Comparison of ENCODE assay signal across 9 cellular contexts in genomic region chr12:51049525-51049924, GRCh38. TPM values are rescaled to one million over a fixed set of nuclear protein-coding genes. Genes with fewer than 3 reads are reported as not detected.
A peak's percentile ranks its signal among the peaks of the same experiment; 100 is the strongest.
DNase-seq lines count a peak whose midpoint lies in the region; ATAC-seq and TF ChIP-seq lines count a peak whose summit lies in the region.
"Had no signal": no experiment of that assay in that cellular context is flagged by ENCODE, and none has a peak within 500 bp of the region (broad histone marks: within the 10 kb centered on the region; RNA-seq: fewer than 3 reads in every experiment).

No MANE protein-coding gene starts in this region.

- H3K27ac Mint-ChIP-seq in activated CD4-positive, alpha-beta T cell treated with anti-CD3 and anti-CD28 coated beads, Interleukin-2, amount 10 ng/mL, durations not matched to agents 7 days and 5 days, result peak overlapping the region; percentile 96
- H3K27ac Mint-ChIP-seq in T-cell, result peak overlapping the region; percentile 94 to 97

- peaks cover 36% of the 10 kb centered on the region for H3K4me1 Mint-ChIP-seq in activated CD4-positive, alpha-beta T cell treated with anti-CD3 and anti-CD28 coated beads, Interleukin-2, amount 10 ng/mL, durations not matched to agents 7 days and 5 days
- peaks cover 35 to 39% (median 39%) of the 10 kb centered on the region in 3 donors for H3K4me1 Mint-ChIP-seq in T-cell

- peak overlapping the region; percentile 93 for H3K4me3 ChIP-seq in fibroblast of pulmonary artery (replicated peaks; ENCODE audit: low read depth, low read length)
- peak overlapping the region; percentile 86 for H3K4me3 ChIP-seq in skeletal muscle satellite cell (ENCODE audit: low read length)

- peak overlapping the region; percentile 87 for H3K9ac ChIP-seq in skeletal muscle satellite cell (ENCODE audit: low read depth, low read length)

- DNase-seq in activated CD4-positive, alpha-beta T cell treated with anti-CD3 and anti-CD28 coated beads, Interleukin-2, amount 10 ng/mL, durations not matched to agents 7 days and 5 days, result no peak
- no peak for DNase-seq in activated CD4-positive, alpha-beta T cell treated with anti-CD3 and anti-CD28 coated beads for 1 hour
- DNase-seq in T-cell (no peak), fibroblast of pulmonary artery (ENCODE audit: low read depth) (no peak), NCI-H446 (lab: John Stamatoyannopoulos, UW) (no peak), D341Med (ENCODE audit: low spot score) (no peak)
- DNase-seq: NCI-H524 treated with DMSO at 0.1 percent for 48 hours had no signal

- H3K9me3 Mint-ChIP-seq in activated CD4-positive, alpha-beta T cell treated with anti-CD3 and anti-CD28 coated beads, Interleukin-2, amount 10 ng/mL, durations not matched to agents 7 days and 5 days, result no peaks in the 10 kb centered on the region
- no peaks in the 10 kb centered on the region for H3K9me3 Mint-ChIP-seq in T-cell

- POLR2A ChIA-PET in activated CD4-positive, alpha-beta T cell treated with anti-CD3 and anti-CD28 coated beads, Interleukin-2, amount 10 ng/mL, durations not matched to agents 7 days and 5 days (lab: Charles Lee), result interaction anchor here (0.6 kb wide), 1 partner anchor 288 kb away, joined by 3 read pairs; no protein-coding TSS in a partner anchor
- POLR2A ChIA-PET in T-cell (lab: Charles Lee), result no interaction called here

- H3K4me2 ChIP-seq in skeletal muscle satellite cell (ENCODE audit: low read length), result peak overlapping the region; percentile 90

- peak overlapping the region; percentile 93 for H3K4me3 Mint-ChIP-seq in activated CD4-positive, alpha-beta T cell treated with anti-CD3 and anti-CD28 coated beads, Interleukin-2, amount 10 ng/mL, durations not matched to agents 7 days and 5 days
- H3K4me3 Mint-ChIP-seq in T-cell, result peak overlapping the region; percentile 93 to 99 (median 96)

- H3K27me3 ChIP-seq in skeletal muscle satellite cell (ENCODE audit: control insufficient read depth, insufficient read depth, low read length), result no peaks in the 10 kb centered on the region

- CTCF ChIA-PET in activated CD4-positive, alpha-beta T cell treated with anti-CD3 and anti-CD28 coated beads, Interleukin-2, amount 10 ng/mL, durations not matched to agents 7 days and 5 days (lab: Charles Lee), result interaction anchor here (0.7 to 1.3 kb wide), 3 partner anchors 20 to 270 kb away, joined by 3 to 4 read pairs (median 3); no protein-coding TSS in a partner anchor
- CTCF ChIA-PET in T-cell (lab: Charles Lee), result interaction anchor here in 1 of 2 donors (1.1 kb wide), 1 partner anchor 8 kb away, joined by 3 read pairs; no protein-coding TSS in a partner anchor

- peaks cover 12% of the 10 kb centered on the region for H3K4me1 ChIP-seq in skeletal muscle satellite cell (ENCODE audit: control insufficient read depth, insufficient read depth, low read length)

- peaks cover 21% of the 10 kb centered on the region for H3K36me3 Mint-ChIP-seq in activated CD4-positive, alpha-beta T cell treated with anti-CD3 and anti-CD28 coated beads, Interleukin-2, amount 10 ng/mL, durations not matched to agents 7 days and 5 days (ENCODE audit: low read depth)
- peaks cover 24% of the 10 kb centered on the region for H3K36me3 Mint-ChIP-seq in T-cell

- H3K9me3 ChIP-seq in skeletal muscle satellite cell (replicated peaks; ENCODE audit: low read length), result no peaks in the 10 kb centered on the region

- no peak for ATAC-seq in T-cell (replicated peaks in 1 of 4)
- no peak for ATAC-seq in HG02973 (IDR thresholded peaks at IDR 0.05; ENCODE audit: unreplicated experiment)

- TF ChIP-seq CTCF in fibroblast of pulmonary artery (IDR thresholded peaks at IDR 0.05; ENCODE audit: low read length, missing control alignments), result no peak

- H3K36me3 ChIP-seq in skeletal muscle satellite cell (ENCODE audit: insufficient read depth, low read length), result peaks cover 13% of the 10 kb centered on the region

- no peaks in the 10 kb centered on the region for H3K27me3 Mint-ChIP-seq in activated CD4-positive, alpha-beta T cell treated with anti-CD3 and anti-CD28 coated beads, Interleukin-2, amount 10 ng/mL, durations not matched to agents 7 days and 5 days
- no peaks in the 10 kb centered on the region for H3K27me3 Mint-ChIP-seq in T-cell

RNA-seq across cellular contexts. Expression of gene LETMD1, which starts 1.4 kb away (rescaled TPM):
- 10 to 100 TPM; 66.3 to 68.6 TPM for total RNA-seq in activated CD4-positive, alpha-beta T cell treated with anti-CD3 and anti-CD28 coated beads, Interleukin-2, amount 10 ng/mL, durations not matched to agents 7 days and 5 days
- 10 to 100 TPM; 70.9 to 87.5 (median 71.9) TPM for total RNA-seq in T-cell
- total RNA-seq in skeletal muscle satellite cell (2012; rRNA removed), result 31.9 TPM in 2 replicates

RNA-seq across cellular contexts. Expression of gene SLC11A2, which starts 23.3 kb away (rescaled TPM):
- total RNA-seq in activated CD4-positive, alpha-beta T cell treated with anti-CD3 and anti-CD28 coated beads, Interleukin-2, amount 10 ng/mL, durations not matched to agents 7 days and 5 days, result 10 to 100 TPM; 36.0 to 37.4 TPM
- total RNA-seq in T-cell, result 10 to 100 TPM; 46.5 to 62.2 (median 52.3) TPM
- total RNA-seq in skeletal muscle satellite cell (2012; rRNA removed), result 27.7 and 33.5 TPM in 2 replicates

RNA-seq across cellular contexts. Expression of gene CSRNP2, which starts 33.9 kb away (rescaled TPM):
- total RNA-seq in activated CD4-positive, alpha-beta T cell treated with anti-CD3 and anti-CD28 coated beads, Interleukin-2, amount 10 ng/mL, durations not matched to agents 7 days and 5 days, result 10 to 100 TPM; 13.6 to 17.0 TPM
- 10 to 100 TPM; 24.4 to 37.3 (median 34.3) TPM for total RNA-seq in T-cell
- 11.7 and 15.1 TPM in 2 replicates for total RNA-seq in skeletal muscle satellite cell (2012; rRNA removed)
